8 cellular contexts compared by ENCODE assay signal in the genomic region with DNA sequence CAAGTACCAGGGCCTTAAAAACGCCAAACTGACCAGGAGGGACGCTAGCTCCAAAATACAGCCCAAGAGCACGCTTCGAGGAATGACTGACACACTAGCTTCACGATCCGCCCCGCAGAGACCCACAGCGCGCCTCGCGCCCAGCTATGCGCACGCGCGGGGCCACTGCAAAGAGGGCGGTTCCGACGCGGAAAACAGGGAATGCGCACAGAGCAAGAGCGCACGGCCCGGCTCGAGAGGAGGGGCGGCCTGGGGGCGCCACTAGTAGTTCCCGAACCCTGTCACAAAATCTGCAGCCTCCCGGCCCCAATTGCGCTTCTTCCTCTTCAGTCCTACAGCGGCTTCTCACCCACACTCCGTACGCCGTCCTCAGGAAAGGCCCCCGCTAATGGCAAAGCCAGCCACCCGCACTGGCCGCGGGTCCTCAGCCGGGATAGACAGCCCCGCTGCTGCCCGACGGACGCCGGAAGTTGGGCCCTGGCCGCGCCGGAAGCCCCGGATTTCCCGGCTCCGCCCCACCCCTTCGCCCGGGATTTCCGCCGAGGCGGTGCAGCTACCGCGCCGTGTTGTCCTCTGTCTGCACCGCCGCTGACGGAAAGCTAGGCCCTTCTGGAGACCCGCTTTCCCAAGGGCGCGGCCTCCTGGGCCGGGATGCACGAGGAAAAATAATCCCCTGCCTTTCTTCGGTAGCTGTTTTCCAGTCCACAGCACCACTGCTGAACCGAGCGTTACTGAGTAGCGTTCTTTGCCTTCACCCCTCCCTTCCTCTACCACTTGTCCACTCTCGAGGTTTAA. TPM values are rescaled to one million over a fixed set of nuclear protein-coding genes. Genes with fewer than 3 reads are reported as not detected.
A peak's percentile ranks its signal among the peaks of the same experiment; 100 is the strongest.
DNase-seq lines count a peak whose midpoint lies in the region; ATAC-seq, FAIRE-seq and TF ChIP-seq lines count a peak whose summit lies in the region.

A gene with protein sequence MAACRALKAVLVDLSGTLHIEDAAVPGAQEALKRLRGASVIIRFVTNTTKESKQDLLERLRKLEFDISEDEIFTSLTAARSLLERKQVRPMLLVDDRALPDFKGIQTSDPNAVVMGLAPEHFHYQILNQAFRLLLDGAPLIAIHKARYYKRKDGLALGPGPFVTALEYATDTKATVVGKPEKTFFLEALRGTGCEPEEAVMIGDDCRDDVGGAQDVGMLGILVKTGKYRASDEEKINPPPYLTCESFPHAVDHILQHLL (minus strand): TSS at position 472 of the 795 bp plus-strand sequence. CDS start 14,061 bp downstream, outside the sequence.

- no peak for TF ChIP-seq CTCF in kidney (IDR thresholded peaks at IDR 0.05; ENCODE audit: borderline replicate concordance, extremely low read depth, insufficient read depth)

- DNase-seq in AG08395 (ENCODE audit: low spot score) (peak; percentile 90), NCI-H345 (lab: John Stamatoyannopoulos, UW) (peak; percentile 82), cerebellar cortex (ENCODE audit: low spot score) (peak; percentile 81), kidney (peak; percentile 94)
- peak; percentile 84 for DNase-seq in activated CD4-positive, CD25-positive, alpha-beta regulatory T cell treated with anti-CD3 and anti-CD28 coated beads, Interleukin-2, amount 50 U/mL, for 72 hours
- peak; percentile 91 for DNase-seq in stimulated activated CD4-positive, alpha-beta T cell treated with anti-CD3 and anti-CD28 coated beads, Interleukin-15, amount 100 ng/mL, for 24 hours

- H3K36me3 ChIP-seq in kidney (ENCODE audit: control insufficient read depth in 1 of 2, insufficient read depth in 2 of 2, low read length in 2 of 2), result no peaks in the 10 kb centered on the region

- H3K4me3 ChIP-seq in kidney (ENCODE audit: low read length in 2 of 2), result peak within 1 kb of the TSS; percentile 98 to 99

- H3K27ac ChIP-seq in kidney (ENCODE audit: low read depth in 2 of 2, low read length in 2 of 2), result peak within 1 kb of the TSS; percentile 88 to 92

- no peaks in the 10 kb centered on the region for H3K9me3 ChIP-seq in kidney (ENCODE audit: control insufficient read depth in 1 of 2, low read length in 2 of 2)

- peak; percentile 76 for ATAC-seq in GM18873 (IDR thresholded peaks at IDR 0.05; ENCODE audit: low FRiP score, unreplicated experiment)
- peak; percentile 82 for ATAC-seq in HG03135 (IDR thresholded peaks at IDR 0.05; ENCODE audit: unreplicated experiment)

- no peak for FAIRE-seq in kidney (lab: Jason Lieb, UNC)

- intact Hi-C loops in kidney (cut with DNase I), result no loop called here

- H3K4me1 ChIP-seq in kidney (ENCODE audit: control insufficient read depth in 1 of 2, insufficient read depth in 1 of 2, low read depth in 1 of 2, low read length in 2 of 2), result peaks cover 9 to 15% of the 10 kb centered on the region in 2 donors

- peak within 1 kb of the TSS; percentile 92 to 95 for H3K9ac ChIP-seq in kidney (ENCODE audit: low read length in 2 of 2)

RNA-seq across cellular contexts. Expression of the gene that starts here (rescaled TPM):
- total RNA-seq in kidney, result 41.0 TPM
- polyA plus RNA-seq in kidney (ENCODE audit: insufficient read depth, low read depth, low replicate concordance), result 46.2 TPM

Comparison
In these comparisons a context has a peak if more than half of its experiments do, and no peak if none do; other contexts are left out.
1. Peak in every context shown above with its lines: DNase-seq, ATAC-seq, H3K4me3 ChIP-seq and H3K27ac ChIP-seq.